ENCODE assay signal across 9 cellular contexts in the genomic region with DNA sequence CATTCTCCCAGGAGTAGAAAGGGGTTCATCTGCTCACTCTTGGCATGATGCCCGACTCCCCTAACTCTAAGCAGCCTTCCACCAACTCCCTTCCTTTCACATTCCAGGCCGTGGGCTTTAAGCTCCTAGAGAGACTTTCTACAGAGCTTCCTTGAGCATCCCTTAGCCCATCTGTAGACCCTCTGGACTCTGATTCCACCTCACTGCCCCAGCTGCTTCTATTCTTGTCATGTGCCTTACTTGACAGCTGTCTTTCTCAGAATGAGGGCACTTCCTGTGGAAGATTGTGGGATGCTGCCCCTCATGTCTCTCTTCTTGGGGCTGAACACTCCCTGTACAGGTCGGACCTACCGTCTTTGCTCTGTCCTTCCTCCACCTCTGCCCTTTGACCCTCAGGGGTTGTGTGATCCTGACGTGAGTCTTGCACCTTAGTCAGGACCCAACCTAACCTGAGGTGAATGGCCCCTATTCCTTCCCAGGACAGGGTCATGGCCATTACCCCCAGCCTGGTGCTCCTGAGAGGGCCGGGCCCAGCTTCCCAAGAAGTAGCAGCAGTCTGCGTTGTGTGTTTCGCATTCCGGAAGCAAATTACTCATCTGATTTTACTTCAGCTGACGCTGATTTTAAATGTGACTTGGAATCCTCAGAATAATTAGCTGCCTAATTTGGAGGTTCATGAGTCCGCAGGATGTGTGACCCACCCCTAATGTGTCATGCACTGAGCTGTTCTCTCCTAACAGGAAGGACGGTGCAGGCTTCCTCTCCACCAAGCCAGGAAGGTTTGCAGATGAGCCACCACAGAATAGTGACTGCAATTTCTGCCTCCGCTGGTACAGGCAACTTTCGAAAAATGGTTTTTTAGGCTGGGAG. TPM values are rescaled to one million over a fixed set of nuclear protein-coding genes. Genes with fewer than 3 reads are reported as not detected.
DNase-seq lines count a peak whose midpoint lies in the region; ATAC-seq and TF ChIP-seq lines count a peak whose summit lies in the region.
"Had no signal": no experiment of that assay in that cellular context is flagged by ENCODE, and none has a peak within 500 bp of the region (broad histone marks: within the 10 kb centered on the region; RNA-seq: fewer than 3 reads in every experiment).

No MANE protein-coding gene starts in this region.

- no peak for TF ChIP-seq CTCF in left ventricle myocardium inferior (IDR thresholded peaks at IDR 0.05; ENCODE audit: borderline replicate concordance)
- no peak for TF ChIP-seq CTCF in gastroesophageal sphincter (IDR thresholded peaks at IDR 0.05)
- TF ChIP-seq CTCF in chondrocyte (IDR thresholded peaks at IDR 0.05) = no peak

- H3K27me3 ChIP-seq in left ventricle myocardium inferior (ENCODE audit: low read depth) (peaks cover 69% of the 10 kb centered on the region), gastroesophageal sphincter (peaks cover 50% of the 10 kb centered on the region)

- ATAC-seq in Right ventricle myocardium superior (ENCODE audit: poor library complexity) = no peak
- peak; percentile 71 for ATAC-seq in gastroesophageal sphincter
- ATAC-seq in stimulated activated effector memory CD8-positive, alpha-beta T cell treated with anti-CD3 and anti-CD28 coated beads, Interleukin-12 subunit alpha, Interleukin-12 subunit beta, amount 100 ng/mL, for 72 hours = peak; percentile 76

- H3K4me1 ChIP-seq in left ventricle myocardium inferior (peaks cover 32% of the 10 kb centered on the region), gastroesophageal sphincter (peaks cover 0 to 15% (median 11%) of the 10 kb centered on the region in 3 donors)

- TF ChIP-seq EP300 in gastroesophageal sphincter (IDR thresholded peaks at IDR 0.05) = no peak

- no peaks in the 10 kb centered on the region for H3K36me3 ChIP-seq in left ventricle myocardium inferior
- H3K36me3 ChIP-seq in gastroesophageal sphincter = no peaks in the 10 kb centered on the region

- H3K27me3 Mint-ChIP-seq in chondrocyte (ENCODE audit: low read depth) = peaks cover 4% of the 10 kb centered on the region

- intact Hi-C loops in left ventricle myocardium inferior (cut with micrococcal nuclease) (no loop called here), Right ventricle myocardium superior (cut with DNase I) (no loop called here)

- peaks cover 63% of the 10 kb centered on the region for H3K4me1 Mint-ChIP-seq in stimulated activated effector memory CD8-positive, alpha-beta T cell treated with anti-CD3 and anti-CD28 coated beads, Interleukin-12 subunit alpha, Interleukin-12 subunit beta, amount 100 ng/mL, for 72 hours
- peaks cover 18% of the 10 kb centered on the region for H3K4me1 Mint-ChIP-seq in chondrocyte (ENCODE audit: low read depth)

- WGBS in gastroesophageal sphincter (ENCODE audit: low coverage in 1 of 2), 2 donors = 55 to 78% methylated on average over 4 to 5 of the region's 14 CpGs

- peak overlapping the region; percentile 68 for H3K27ac ChIP-seq in left ventricle myocardium inferior (replicated peaks)
- H3K27ac ChIP-seq in gastroesophageal sphincter = peak overlapping the region in 2 of 4 donors; percentile 17 to 48

- peak overlapping the region; percentile 98 for H3K4me3 Mint-ChIP-seq in stimulated activated effector memory CD8-positive, alpha-beta T cell treated with anti-CD3 and anti-CD28 coated beads, Interleukin-12 subunit alpha, Interleukin-12 subunit beta, amount 100 ng/mL, for 72 hours
- H3K4me3 Mint-ChIP-seq in chondrocyte (ENCODE audit: unreplicated experiment) = no peak overlapping the region

- H3K36me3 Mint-ChIP-seq in stimulated activated effector memory CD8-positive, alpha-beta T cell treated with anti-CD3 and anti-CD28 coated beads, Interleukin-12 subunit alpha, Interleukin-12 subunit beta, amount 100 ng/mL, for 72 hours = peaks cover 5% of the 10 kb centered on the region
- no peaks in the 10 kb centered on the region for H3K36me3 Mint-ChIP-seq in chondrocyte (ENCODE audit: low read depth)

- H3K9me3 ChIP-seq in left ventricle myocardium inferior (replicated peaks) = no peaks in the 10 kb centered on the region
- no peaks in the 10 kb centered on the region for H3K9me3 ChIP-seq in gastroesophageal sphincter

- no peak for TF ChIP-seq POLR2A in gastroesophageal sphincter (IDR thresholded peaks at IDR 0.05)

- no peaks in the 10 kb centered on the region for H3K9me3 Mint-ChIP-seq in stimulated activated effector memory CD8-positive, alpha-beta T cell treated with anti-CD3 and anti-CD28 coated beads, Interleukin-12 subunit alpha, Interleukin-12 subunit beta, amount 100 ng/mL, for 72 hours
- no peaks in the 10 kb centered on the region for H3K9me3 Mint-ChIP-seq in chondrocyte (ENCODE audit: low read depth)

- DNase-seq in left ventricle myocardium inferior = no peak
- DNase-seq in Right ventricle myocardium superior = no peak
- peak; percentile 47 for DNase-seq in activated T-cell treated with anti-CD3 and anti-CD28 coated beads for 4 hours
- peak in 1 of 2 donors; percentile 66 for DNase-seq in stimulated activated effector memory CD8-positive, alpha-beta T cell treated with anti-CD3 and anti-CD28 coated beads, Interleukin-12 subunit alpha, Interleukin-12 subunit beta, amount 100 ng/mL, for 72 hours (ENCODE audit: low spot score in 2 of 2)
- DNase-seq in GM19240 (ENCODE audit: insufficient read length, low spot score) = no peak
- DNase-seq in NK-92 (lab: John Stamatoyannopoulos, UW; ENCODE audit: unreplicated experiment) = no peak
- DNase-seq in chondrocyte (ENCODE audit: low spot score) = no peak

- H3K4me3 ChIP-seq in left ventricle myocardium inferior = peak overlapping the region; percentile 4
- H3K4me3 ChIP-seq in gastroesophageal sphincter = no peak overlapping the region

- peak overlapping the region; percentile 88 for H3K27ac Mint-ChIP-seq in stimulated activated effector memory CD8-positive, alpha-beta T cell treated with anti-CD3 and anti-CD28 coated beads, Interleukin-12 subunit alpha, Interleukin-12 subunit beta, amount 100 ng/mL, for 72 hours
- H3K27ac Mint-ChIP-seq in chondrocyte (ENCODE audit: unreplicated experiment) = no peak overlapping the region

RNA-seq across cellular contexts. Expression of a gene that starts 2.7 kb away (rescaled TPM):
- total RNA-seq in left ventricle myocardium inferior = 0.60 TPM
- total RNA-seq in Right ventricle myocardium superior = 0.62 TPM
- 1 to 10 TPM; 2.1 to 3.5 (median 2.4) TPM for total RNA-seq in gastroesophageal sphincter
- 0.90 to 1.5 TPM (median 1.1 TPM) in 3 replicates for total RNA-seq in chondrocyte

RNA-seq across cellular contexts. Expression of a gene that starts 30.7 kb away (rescaled TPM):
- total RNA-seq in left ventricle myocardium inferior = 0.14 TPM
- total RNA-seq in Right ventricle myocardium superior = 0.89 TPM
- 1 to 10 TPM in 1 of 4 donors, under 1 TPM in 3; 0.27 to 5.3 (median 0.76) TPM for total RNA-seq in gastroesophageal sphincter
- 2.4 to 5.4 TPM (median 2.7 TPM) in 3 replicates for total RNA-seq in chondrocyte

RNA-seq across cellular contexts. Expression of a gene that starts 47.4 kb away (rescaled TPM):
- total RNA-seq in left ventricle myocardium inferior = not detected
- not detected for total RNA-seq in Right ventricle myocardium superior
- not detected for total RNA-seq in gastroesophageal sphincter
- not detected in 3 replicates for total RNA-seq in chondrocyte
- total RNA-seq: subcutaneous adipose tissue had no signal
